Comparison of ENCODE assay signal across 14 cellular contexts in the genomic region with DNA sequence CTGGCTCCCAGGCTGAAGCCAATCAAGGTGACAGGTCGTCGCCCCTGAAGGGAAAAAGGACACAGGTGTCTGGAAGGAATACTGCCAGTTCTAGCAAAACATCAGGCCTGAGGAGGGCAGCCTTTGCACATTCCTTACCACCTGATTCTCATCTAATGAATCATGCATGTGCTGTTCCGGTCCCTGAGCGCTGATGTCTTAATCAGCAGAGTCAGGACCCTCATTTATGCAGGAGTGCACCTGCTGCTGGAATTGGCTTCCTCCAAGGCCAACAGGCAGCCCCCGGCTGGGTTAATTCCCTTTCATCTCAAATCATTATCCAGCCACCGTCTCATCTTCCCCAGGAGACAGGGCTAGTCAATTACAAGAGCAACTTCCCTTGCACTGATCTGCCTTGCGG.
DNase-seq lines count a peak whose midpoint lies in the region; ATAC-seq, FAIRE-seq and TF ChIP-seq lines count a peak whose summit lies in the region.
"Had no signal": no experiment of that assay in that cellular context is flagged by ENCODE, and none has a peak within 500 bp of the region (broad histone marks: within the 10 kb centered on the region; RNA-seq: fewer than 3 reads in every experiment).

No MANE protein-coding gene starts in this region.

- H3K27ac ChIP-seq in neural cell (ENCODE audit: low read length) = peak overlapping the region; percentile 24

- H3K9me2 ChIP-seq in neural cell (ENCODE audit: insufficient read depth, low read length) = no peaks in the 10 kb centered on the region

- ATAC-seq in activated naive CD8-positive, alpha-beta T cell treated with anti-CD3 and anti-CD28 coated beads, Interleukin-2, amount 50 U/mL, for 24 hours = no peak
- ATAC-seq in activated CD8-positive, alpha-beta T cell treated with anti-CD3 and anti-CD28 coated beads for 36 hours = no peak
- ATAC-seq in HG02938 (IDR thresholded peaks at IDR 0.05; ENCODE audit: unreplicated experiment) = no peak
- ATAC-seq: CD8-positive, alpha-beta T cell; GM12878; stimulated activated effector memory CD8-positive, alpha-beta T cell treated with anti-CD3 and anti-CD28 coated beads, Interleukin-12 subunit alpha, Interleukin-12 subunit beta, amount 100 ng/mL, for 72 hours had no signal

- no peak overlapping the region for H2AFZ ChIP-seq in neural cell (ENCODE audit: low read depth, low read length)

- no peak for DNase-seq in D721Med (ENCODE audit: insufficient read length, low spot score)
- DNase-seq in NCI-H2227 (lab: John Stamatoyannopoulos, UW; ENCODE audit: unreplicated experiment) = peak; percentile 80
- DNase-seq in chondrocyte (ENCODE audit: low spot score) = no peak
- DNase-seq in activated naive CD8-positive, alpha-beta T cell treated with anti-CD3 and anti-CD28 coated beads, Interleukin-2, amount 50 U/mL, for 24 hours = no peak
- DNase-seq in activated CD8-positive, alpha-beta T cell treated with anti-CD3 and anti-CD28 coated beads for 36 hours = no peak
- no peak for DNase-seq in NCI-H446 treated with DMSO at 0.1 percent for 48 hours (lab: John Stamatoyannopoulos, UW)
- DNase-seq: activated gamma-delta T cell treated with Interleukin-2 at 50 U/mL for 16 hours; CD8-positive, alpha-beta T cell; NCI-H1694 treated with DMSO at 0.1 percent for 48 hours; SHP77 had no signal

- no peaks in the 10 kb centered on the region for H3K79me2 ChIP-seq in neural cell (replicated peaks; ENCODE audit: insufficient read depth, low read length)

- H3K27me3 ChIP-seq in neural cell (ENCODE audit: insufficient read depth, low read depth, low read length) = no peaks in the 10 kb centered on the region

- POLR2A ChIA-PET in activated CD8-positive, alpha-beta T cell treated with anti-CD3 and anti-CD28 coated beads for 36 hours (lab: Charles Lee) = no interaction called here

- TF ChIP-seq RAD21 in neural cell (conservative IDR thresholded peaks at IDR 0.05) = peak; percentile 79

- peaks cover 40% of the 10 kb centered on the region for H3K4me1 Mint-ChIP-seq in chondrocyte (ENCODE audit: low read depth)
- H3K4me1 Mint-ChIP-seq in activated naive CD8-positive, alpha-beta T cell treated with anti-CD3 and anti-CD28 coated beads, Interleukin-2, amount 50 U/mL, for 24 hours = no peaks in the 10 kb centered on the region
- no peaks in the 10 kb centered on the region for H3K4me1 Mint-ChIP-seq in activated CD8-positive, alpha-beta T cell treated with anti-CD3 and anti-CD28 coated beads for 36 hours (ENCODE audit: low read depth)
- H3K4me1 Mint-ChIP-seq: stimulated activated effector memory CD8-positive, alpha-beta T cell treated with anti-CD3 and anti-CD28 coated beads, Interleukin-12 subunit alpha, Interleukin-12 subunit beta, amount 100 ng/mL, for 72 hours had no signal

- no peak overlapping the region for H3K27ac Mint-ChIP-seq in chondrocyte (ENCODE audit: unreplicated experiment)
- H3K27ac Mint-ChIP-seq in activated naive CD8-positive, alpha-beta T cell treated with anti-CD3 and anti-CD28 coated beads, Interleukin-2, amount 50 U/mL, for 24 hours = no peak overlapping the region
- H3K27ac Mint-ChIP-seq in activated CD8-positive, alpha-beta T cell treated with anti-CD3 and anti-CD28 coated beads for 36 hours = no peak overlapping the region
- H3K27ac Mint-ChIP-seq: CD8-positive, alpha-beta T cell; stimulated activated effector memory CD8-positive, alpha-beta T cell treated with anti-CD3 and anti-CD28 coated beads, Interleukin-12 subunit alpha, Interleukin-12 subunit beta, amount 100 ng/mL, for 72 hours had no signal

- no peaks in the 10 kb centered on the region for H3K9me3 ChIP-seq in neural cell (ENCODE audit: low read length)

- H3K9me3 Mint-ChIP-seq in chondrocyte (ENCODE audit: low read depth) = no peaks in the 10 kb centered on the region
- peaks cover 4% of the 10 kb centered on the region for H3K9me3 Mint-ChIP-seq in activated naive CD8-positive, alpha-beta T cell treated with anti-CD3 and anti-CD28 coated beads, Interleukin-2, amount 50 U/mL, for 24 hours
- no peaks in the 10 kb centered on the region for H3K9me3 Mint-ChIP-seq in activated CD8-positive, alpha-beta T cell treated with anti-CD3 and anti-CD28 coated beads for 36 hours
- H3K9me3 Mint-ChIP-seq: CD8-positive, alpha-beta T cell; stimulated activated effector memory CD8-positive, alpha-beta T cell treated with anti-CD3 and anti-CD28 coated beads, Interleukin-12 subunit alpha, Interleukin-12 subunit beta, amount 100 ng/mL, for 72 hours had no signal

- H3F3A ChIP-seq in neural cell (ENCODE audit: insufficient read depth, low read length, poor library complexity, severe bottlenecking) = no peaks in the 10 kb centered on the region

- CTCF ChIA-PET in activated CD8-positive, alpha-beta T cell treated with anti-CD3 and anti-CD28 coated beads for 36 hours (lab: Charles Lee) = interaction anchor here (1.1 kb wide), 1 partner anchor 33 kb away, joined by 4 read pairs; no protein-coding TSS in a partner anchor

- H3K9ac ChIP-seq in neural cell (ENCODE audit: low read length) = no peak overlapping the region

- H3K27me3 Mint-ChIP-seq in chondrocyte (ENCODE audit: low read depth) = no peaks in the 10 kb centered on the region
- H3K27me3 Mint-ChIP-seq in activated naive CD8-positive, alpha-beta T cell treated with anti-CD3 and anti-CD28 coated beads, Interleukin-2, amount 50 U/mL, for 24 hours = no peaks in the 10 kb centered on the region
- H3K27me3 Mint-ChIP-seq in activated CD8-positive, alpha-beta T cell treated with anti-CD3 and anti-CD28 coated beads for 36 hours = no peaks in the 10 kb centered on the region

- no peak overlapping the region for H3K4me3 Mint-ChIP-seq in chondrocyte (ENCODE audit: unreplicated experiment)
- no peak overlapping the region for H3K4me3 Mint-ChIP-seq in activated naive CD8-positive, alpha-beta T cell treated with anti-CD3 and anti-CD28 coated beads, Interleukin-2, amount 50 U/mL, for 24 hours
- no peak overlapping the region for H3K4me3 Mint-ChIP-seq in activated CD8-positive, alpha-beta T cell treated with anti-CD3 and anti-CD28 coated beads for 36 hours
- H3K4me3 Mint-ChIP-seq: CD8-positive, alpha-beta T cell; stimulated activated effector memory CD8-positive, alpha-beta T cell treated with anti-CD3 and anti-CD28 coated beads, Interleukin-12 subunit alpha, Interleukin-12 subunit beta, amount 100 ng/mL, for 72 hours had no signal

- no peaks in the 10 kb centered on the region for H3K36me3 ChIP-seq in neural cell (ENCODE audit: insufficient read depth, low read length)

- no peaks in the 10 kb centered on the region for H4K20me1 ChIP-seq in neural cell (ENCODE audit: insufficient read depth)

- FAIRE-seq in D721Med (lab: Jason Lieb, UNC) = no peak
- FAIRE-seq: GM12878 had no signal

- TF ChIP-seq CTCF in D721Med (IDR thresholded peaks at IDR 0.05; ENCODE audit: insufficient read depth, missing control alignments) (peak; percentile 16), chondrocyte (IDR thresholded peaks at IDR 0.05) (peak; percentile 33), neural cell (IDR thresholded peaks at IDR 0.05; ENCODE audit: poor library complexity, severe bottlenecking) (peak; percentile 77)
- TF ChIP-seq CTCF in activated CD8-positive, alpha-beta T cell treated with anti-CD3 and anti-CD28 coated beads for 36 hours (IDR thresholded peaks at IDR 0.05) = no peak

- peak; percentile 72 for TF ChIP-seq EP300 in neural cell (conservative IDR thresholded peaks at IDR 0.05; ENCODE audit: poor library complexity, severe bottlenecking)

- H3K4me3 ChIP-seq in neural cell (ENCODE audit: low read length) = peak overlapping the region; percentile 47
- H3K4me3 ChIP-seq: GM12878 had no signal

- intact Hi-C loops in activated CD8-positive, alpha-beta T cell treated with anti-CD3 and anti-CD28 coated beads for 36 hours (cut with micrococcal nuclease) = no loop called here

- peaks cover 2% of the 10 kb centered on the region for H3K36me3 Mint-ChIP-seq in chondrocyte (ENCODE audit: low read depth)
- peaks cover 19% of the 10 kb centered on the region for H3K36me3 Mint-ChIP-seq in activated naive CD8-positive, alpha-beta T cell treated with anti-CD3 and anti-CD28 coated beads, Interleukin-2, amount 50 U/mL, for 24 hours (ENCODE audit: low read depth)
- H3K36me3 Mint-ChIP-seq in activated CD8-positive, alpha-beta T cell treated with anti-CD3 and anti-CD28 coated beads for 36 hours (ENCODE audit: low read depth) = peaks cover 32% of the 10 kb centered on the region
- H3K36me3 Mint-ChIP-seq: stimulated activated effector memory CD8-positive, alpha-beta T cell treated with anti-CD3 and anti-CD28 coated beads, Interleukin-12 subunit alpha, Interleukin-12 subunit beta, amount 100 ng/mL, for 72 hours had no signal

- peak overlapping the region; percentile 60 for H3K4me2 ChIP-seq in neural cell (ENCODE audit: low read length)

TF ChIP-seq in neural cell, 6 proteins besides CTCF, POLR2A, EP300 and RAD21 (continues in another document):
- TF ChIP-seq EZH2 (IDR thresholded peaks at IDR 0.05; ENCODE audit: borderline replicate concordance, insufficient read depth, low read length, poor library complexity, severe bottlenecking) (no peak), MXI1 (conservative IDR thresholded peaks at IDR 0.05; ENCODE audit: poor library complexity, severe bottlenecking) (peak; percentile 49), SMC3 (conservative IDR thresholded peaks at IDR 0.05; ENCODE audit: poor library complexity) (peak; percentile 70), POLR2AphosphoS5 (IDR thresholded peaks at IDR 0.05) (peak; percentile 82)
- TF ChIP-seq, protein P1, sequence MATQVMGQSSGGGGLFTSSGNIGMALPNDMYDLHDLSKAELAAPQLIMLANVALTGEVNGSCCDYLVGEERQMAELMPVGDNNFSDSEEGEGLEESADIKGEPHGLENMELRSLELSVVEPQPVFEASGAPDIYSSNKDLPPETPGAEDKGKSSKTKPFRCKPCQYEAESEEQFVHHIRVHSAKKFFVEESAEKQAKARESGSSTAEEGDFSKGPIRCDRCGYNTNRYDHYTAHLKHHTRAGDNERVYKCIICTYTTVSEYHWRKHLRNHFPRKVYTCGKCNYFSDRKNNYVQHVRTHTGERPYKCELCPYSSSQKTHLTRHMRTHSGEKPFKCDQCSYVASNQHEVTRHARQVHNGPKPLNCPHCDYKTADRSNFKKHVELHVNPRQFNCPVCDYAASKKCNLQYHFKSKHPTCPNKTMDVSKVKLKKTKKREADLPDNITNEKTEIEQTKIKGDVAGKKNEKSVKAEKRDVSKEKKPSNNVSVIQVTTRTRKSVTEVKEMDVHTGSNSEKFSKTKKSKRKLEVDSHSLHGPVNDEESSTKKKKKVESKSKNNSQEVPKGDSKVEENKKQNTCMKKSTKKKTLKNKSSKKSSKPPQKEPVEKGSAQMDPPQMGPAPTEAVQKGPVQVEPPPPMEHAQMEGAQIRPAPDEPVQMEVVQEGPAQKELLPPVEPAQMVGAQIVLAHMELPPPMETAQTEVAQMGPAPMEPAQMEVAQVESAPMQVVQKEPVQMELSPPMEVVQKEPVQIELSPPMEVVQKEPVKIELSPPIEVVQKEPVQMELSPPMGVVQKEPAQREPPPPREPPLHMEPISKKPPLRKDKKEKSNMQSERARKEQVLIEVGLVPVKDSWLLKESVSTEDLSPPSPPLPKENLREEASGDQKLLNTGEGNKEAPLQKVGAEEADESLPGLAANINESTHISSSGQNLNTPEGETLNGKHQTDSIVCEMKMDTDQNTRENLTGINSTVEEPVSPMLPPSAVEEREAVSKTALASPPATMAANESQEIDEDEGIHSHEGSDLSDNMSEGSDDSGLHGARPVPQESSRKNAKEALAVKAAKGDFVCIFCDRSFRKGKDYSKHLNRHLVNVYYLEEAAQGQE (IDR thresholded peaks at IDR 0.05; ENCODE audit: borderline replicate concordance) = peak; percentile 47
